Comparison of ENCODE assay signal across 1 cellular context in genomic region chr11:96310236-96310635, GRCh38.
TF ChIP-seq lines count a peak whose summit lies in the region.

No MANE protein-coding gene starts in this region.

TF ChIP-seq in GM23338, 12 proteins besides CTCF, POLR2A, EP300 and RAD21:
- TF ChIP-seq ZNF462 (CRISPR knock-in tag; IDR thresholded peaks at IDR 0.05) (no peak), STAT1 (IDR thresholded peaks at IDR 0.05; ENCODE audit: unreplicated experiment) (no peak), CREB1 (CRISPR knock-in tag; IDR thresholded peaks at IDR 0.05; ENCODE audit: low read depth) (no peak), EZH2 (IDR thresholded peaks at IDR 0.05; ENCODE audit: low read depth, unreplicated experiment) (no peak), JUNB (IDR thresholded peaks at IDR 0.05; ENCODE audit: unreplicated experiment) (no peak), ZNF114 (CRISPR knock-in tag; IDR thresholded peaks at IDR 0.05) (no peak), NANOG (IDR thresholded peaks at IDR 0.05; ENCODE audit: borderline replicate concordance) (no peak), POLR2AphosphoS5 (IDR thresholded peaks at IDR 0.05; ENCODE audit: low read depth) (no peak), ETS1 (IDR thresholded peaks at IDR 0.05) (no peak), EZH2phosphoT487 (IDR thresholded peaks at IDR 0.05; ENCODE audit: unreplicated experiment) (no peak), REST (IDR thresholded peaks at IDR 0.05; ENCODE audit: unreplicated experiment) (no peak)
